Comparison of ENCODE assay signal across 8 cellular contexts in the genomic region with DNA sequence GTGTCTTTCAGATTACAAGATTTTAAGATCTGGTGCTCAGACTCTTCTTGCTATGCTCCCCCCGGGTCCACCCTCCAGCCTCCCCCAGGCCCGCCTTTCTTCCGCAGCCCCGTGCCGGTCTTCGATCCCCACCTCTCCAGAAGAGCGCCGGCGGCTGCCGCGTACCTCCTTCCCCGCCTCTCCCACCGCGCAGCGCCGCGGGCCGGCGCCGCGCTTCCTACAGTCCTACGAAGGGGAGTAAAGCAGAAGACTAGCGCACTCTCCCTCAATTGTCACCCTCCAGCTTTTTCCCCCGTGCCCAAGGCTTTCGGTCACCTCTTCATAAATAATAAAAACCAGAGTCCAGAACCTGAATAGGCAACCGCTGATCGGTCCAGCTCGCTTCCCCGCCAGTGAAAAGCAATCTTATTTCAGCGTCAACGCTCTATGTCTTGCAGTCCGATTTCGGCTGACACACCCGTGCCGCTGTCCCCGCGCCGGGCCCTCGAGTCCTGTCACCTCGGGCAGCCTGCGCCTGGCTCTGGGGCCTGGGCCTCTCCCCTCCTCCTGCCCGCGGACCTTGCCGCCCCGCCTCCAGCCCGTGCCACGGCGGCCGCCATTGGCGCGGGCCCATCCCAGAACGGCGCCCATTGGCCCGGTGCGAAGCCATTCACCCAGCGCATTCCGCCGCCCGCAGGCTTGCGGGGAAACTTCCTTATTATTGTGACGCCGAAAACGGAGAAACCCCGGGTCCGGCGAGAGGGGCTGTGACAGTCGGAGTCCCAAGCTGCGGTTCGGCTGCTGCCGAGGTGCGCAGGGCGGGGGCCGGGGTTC. TPM values are rescaled to one million over a fixed set of nuclear protein-coding genes. Genes with fewer than 3 reads are reported as not detected.
DNase-seq lines count a peak whose midpoint lies in the region; ATAC-seq, FAIRE-seq and TF ChIP-seq lines count a peak whose summit lies in the region.

A gene (plus strand): TSS at position 694 of the 813 bp plus-strand sequence. CDS start 13,344 bp downstream, outside the sequence.

- peak within 1 kb of the TSS; percentile 76 for H3K4me2 ChIP-seq in mammary epithelial cell (ENCODE audit: insufficient read depth, low read depth, low read length)

- CTCF ChIA-PET in WTC11 (lab: Charles Lee) (interaction anchor here (0.6 to 3.4 kb wide), 5 partner anchors 12 to 77 kb away, joined by 3 to 18 read pairs (median 7); no protein-coding TSS in a partner anchor), mammary epithelial cell (lab: Charles Lee; ENCODE audit: low non-redundant PET) (interaction anchor here (1.1 kb wide), 1 partner anchor 67 kb away, joined by 3 read pairs; no protein-coding TSS in a partner anchor)

- intact Hi-C loops in mammary epithelial cell (cut with micrococcal nuclease): loop anchor here (1.0 to 2.0 kb wide), 2 partner anchors 31 to 53 kb away; no protein-coding TSS in a partner anchor

- dilution Hi-C loops in mammary epithelial cell (cut with HindIII; ENCODE audit: low sequenced_read_pairs): no loop called here

- DNase-seq in ACHN (peak; percentile 80), NCI-H2196 (lab: John Stamatoyannopoulos, UW; ENCODE audit: unreplicated experiment) (peak; percentile 65), WTC11 (ENCODE audit: low spot score) (peak; percentile 89), mammary epithelial cell (peak; percentile 87), iPS-NIHi11 (ENCODE audit: low spot score) (peak; percentile 96), small intestine (peak; percentile 92)

- H3K79me2 ChIP-seq in mammary epithelial cell (ENCODE audit: insufficient read depth, low read length): peaks cover 37% of the 10 kb centered on the region

- H3K9me3 ChIP-seq in mammary epithelial cell (replicated peaks; ENCODE audit: insufficient read depth, low read length) (no peaks in the 10 kb centered on the region), small intestine (ENCODE audit: control insufficient read depth, low read depth) (no peaks in the 10 kb centered on the region)

- peak within 1 kb of the TSS; percentile 89 for H2AFZ ChIP-seq in mammary epithelial cell (ENCODE audit: low read depth, low read length)

- peak within 1 kb of the TSS; percentile 81 for H3K4me3 Mint-ChIP-seq in WTC11

- H3K27ac ChIP-seq in mammary epithelial cell (ENCODE audit: insufficient read depth, low read depth, low read length) (peak within 1 kb of the TSS; percentile 87), small intestine (ENCODE audit: low read depth in 1 of 2, low read length in 1 of 2) (peak within 1 kb of the TSS; percentile 88 to 96)

- ATAC-seq in GM18867 (IDR thresholded peaks at IDR 0.05; ENCODE audit: unreplicated experiment): peak; percentile 94
- ATAC-seq in HG03103 (IDR thresholded peaks at IDR 0.05; ENCODE audit: low read depth, unreplicated experiment): peak; percentile 94
- peak; percentile 97 for ATAC-seq in WTC11

- FAIRE-seq in small intestine (lab: Jason Lieb, UNC): no peak

- in situ Hi-C loops in ACHN (cut with HindIII; ENCODE audit: low pct_ligation_motif_present, low pct_unique_long_range_greater_than_20kb, low sequenced_read_pairs): no loop called here
- in situ Hi-C loops in mammary epithelial cell (cut with MboI; ENCODE audit: low sequenced_read_pairs in 2 of 2): no loop called here

- H3K4me1 Mint-ChIP-seq in WTC11: peaks cover 13% of the 10 kb centered on the region

- H3K27me3 Mint-ChIP-seq in WTC11 (ENCODE audit: low read depth): peaks cover 67% of the 10 kb centered on the region

- H3K9me3 Mint-ChIP-seq in WTC11: no peaks in the 10 kb centered on the region

- POLR2A ChIA-PET in WTC11 (lab: Charles Lee): interaction anchor here (0.6 kb wide), 1 partner anchor 1501 kb away, joined by 9 read pairs; no protein-coding TSS in a partner anchor

- H3K27ac Mint-ChIP-seq in WTC11: no peak within 1 kb of the TSS

- no peaks in the 10 kb centered on the region for H3K27me3 ChIP-seq in mammary epithelial cell (ENCODE audit: insufficient read depth, low read length)
- no peaks in the 10 kb centered on the region for H3K27me3 ChIP-seq in small intestine (ENCODE audit: control insufficient read depth in 2 of 2, insufficient read depth in 2 of 2, low read length in 2 of 2)

- H3K9ac ChIP-seq in mammary epithelial cell (ENCODE audit: insufficient read depth, low read length): peak within 1 kb of the TSS; percentile 94

- H3K36me3 ChIP-seq in mammary epithelial cell (ENCODE audit: insufficient read depth, low read length) (no peaks in the 10 kb centered on the region), small intestine (ENCODE audit: control insufficient read depth in 2 of 2, insufficient read depth in 2 of 2, low read length in 2 of 2) (peaks cover 0 to 4% of the 10 kb centered on the region in 2 donors)

- H3K4me1 ChIP-seq in mammary epithelial cell (ENCODE audit: insufficient read depth, low read length) (peaks cover 13% of the 10 kb centered on the region), small intestine (ENCODE audit: control insufficient read depth in 2 of 2, insufficient read depth in 1 of 2, low read depth in 1 of 2, low read length in 1 of 2) (no peaks in the 10 kb centered on the region)

- H3K36me3 Mint-ChIP-seq in WTC11: no peaks in the 10 kb centered on the region

- no peak for TF ChIP-seq CTCF in WTC11 (IDR thresholded peaks at IDR 0.05)
- TF ChIP-seq CTCF in mammary epithelial cell (conservative IDR thresholded peaks at IDR 0.05 in 1 of 2, IDR thresholded peaks at IDR 0.05 in 1 of 2; ENCODE audit: extremely low read depth in 1 of 2, insufficient read depth in 1 of 2, low read depth in 1 of 2, low read length in 2 of 2): no peak

- H3K4me3 ChIP-seq in mammary epithelial cell (replicated peaks in 1 of 3; ENCODE audit: insufficient read depth in 1 of 3, low read depth in 2 of 3, low read length in 3 of 3) (peak within 1 kb of the TSS; percentile 77 to 90 (median 81)), small intestine (ENCODE audit: low read depth in 1 of 2, low read length in 2 of 2) (peak within 1 kb of the TSS; percentile 85 to 93)

- BruUV-seq in mammary epithelial cell (replicated peaks; lab: Mats Ljungman, UMichigan): no TSS peak

- 2% methylated on average over 16 of the region's 73 CpGs for WGBS in mammary epithelial cell (ENCODE audit: low coverage, missing lambda C conversion rate)
- WGBS in small intestine, 3 donors: 0 to 1% (median 0%) methylated on average over 56 to 73 of the region's 73 CpGs

- H4K20me1 ChIP-seq in mammary epithelial cell (ENCODE audit: insufficient read depth, low read length): no peaks in the 10 kb centered on the region

TF ChIP-seq in WTC11, 78 proteins besides CTCF, POLR2A, EP300 and RAD21:
- TF ChIP-seq SMAD4 (CRISPR knock-in tag; IDR thresholded peaks at IDR 0.05) (no peak), FOXK1 (CRISPR knock-in tag; IDR thresholded peaks at IDR 0.05) (peak; percentile 66), TEAD1 (CRISPR knock-in tag; IDR thresholded peaks at IDR 0.05) (peak; percentile 40; the same call in 1 of the 2 replicates), SMAD3 (CRISPR knock-in tag; IDR thresholded peaks at IDR 0.05; ENCODE audit: borderline replicate concordance) (no peak), ETV6 (CRISPR knock-in tag; IDR thresholded peaks at IDR 0.05) (no peak), NFYB (CRISPR knock-in tag; conservative IDR thresholded peaks at IDR 0.05; ENCODE audit: low read depth) (peak; percentile 93), RORB (CRISPR knock-in tag; IDR thresholded peaks at IDR 0.05) (no peak), HMGA2 (CRISPR knock-in tag; IDR thresholded peaks at IDR 0.05) (no peak)
- TF ChIP-seq, protein P1, sequence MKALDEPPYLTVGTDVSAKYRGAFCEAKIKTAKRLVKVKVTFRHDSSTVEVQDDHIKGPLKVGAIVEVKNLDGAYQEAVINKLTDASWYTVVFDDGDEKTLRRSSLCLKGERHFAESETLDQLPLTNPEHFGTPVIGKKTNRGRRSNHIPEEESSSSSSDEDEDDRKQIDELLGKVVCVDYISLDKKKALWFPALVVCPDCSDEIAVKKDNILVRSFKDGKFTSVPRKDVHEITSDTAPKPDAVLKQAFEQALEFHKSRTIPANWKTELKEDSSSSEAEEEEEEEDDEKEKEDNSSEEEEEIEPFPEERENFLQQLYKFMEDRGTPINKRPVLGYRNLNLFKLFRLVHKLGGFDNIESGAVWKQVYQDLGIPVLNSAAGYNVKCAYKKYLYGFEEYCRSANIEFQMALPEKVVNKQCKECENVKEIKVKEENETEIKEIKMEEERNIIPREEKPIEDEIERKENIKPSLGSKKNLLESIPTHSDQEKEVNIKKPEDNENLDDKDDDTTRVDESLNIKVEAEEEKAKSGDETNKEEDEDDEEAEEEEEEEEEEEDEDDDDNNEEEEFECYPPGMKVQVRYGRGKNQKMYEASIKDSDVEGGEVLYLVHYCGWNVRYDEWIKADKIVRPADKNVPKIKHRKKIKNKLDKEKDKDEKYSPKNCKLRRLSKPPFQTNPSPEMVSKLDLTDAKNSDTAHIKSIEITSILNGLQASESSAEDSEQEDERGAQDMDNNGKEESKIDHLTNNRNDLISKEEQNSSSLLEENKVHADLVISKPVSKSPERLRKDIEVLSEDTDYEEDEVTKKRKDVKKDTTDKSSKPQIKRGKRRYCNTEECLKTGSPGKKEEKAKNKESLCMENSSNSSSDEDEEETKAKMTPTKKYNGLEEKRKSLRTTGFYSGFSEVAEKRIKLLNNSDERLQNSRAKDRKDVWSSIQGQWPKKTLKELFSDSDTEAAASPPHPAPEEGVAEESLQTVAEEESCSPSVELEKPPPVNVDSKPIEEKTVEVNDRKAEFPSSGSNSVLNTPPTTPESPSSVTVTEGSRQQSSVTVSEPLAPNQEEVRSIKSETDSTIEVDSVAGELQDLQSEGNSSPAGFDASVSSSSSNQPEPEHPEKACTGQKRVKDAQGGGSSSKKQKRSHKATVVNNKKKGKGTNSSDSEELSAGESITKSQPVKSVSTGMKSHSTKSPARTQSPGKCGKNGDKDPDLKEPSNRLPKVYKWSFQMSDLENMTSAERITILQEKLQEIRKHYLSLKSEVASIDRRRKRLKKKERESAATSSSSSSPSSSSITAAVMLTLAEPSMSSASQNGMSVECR (CRISPR knock-in tag; IDR thresholded peaks at IDR 0.05; ENCODE audit: borderline replicate concordance): peak; percentile 51; the same call in 1 of the 2 replicates
- TF ChIP-seq, protein P2, sequence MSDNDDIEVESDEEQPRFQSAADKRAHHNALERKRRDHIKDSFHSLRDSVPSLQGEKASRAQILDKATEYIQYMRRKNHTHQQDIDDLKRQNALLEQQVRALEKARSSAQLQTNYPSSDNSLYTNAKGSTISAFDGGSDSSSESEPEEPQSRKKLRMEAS (CRISPR knock-in tag; IDR thresholded peaks at IDR 0.05): 0 out of 2 replicates have a peak, but pooled peaks have one; percentile 46
TF ChIP-seq in WTC11: peak in this region for 5.

RNA-seq across cellular contexts. Expression of the gene that starts here (rescaled TPM):
- total RNA-seq in WTC11 (2021) (5.2 to 6.3 TPM (median 5.5 TPM) in 3 replicates), mammary epithelial cell (10 to 100 TPM; 14.0 to 36.5 TPM)
- polyA plus RNA-seq in mammary epithelial cell (12.3 TPM), small intestine (10 to 100 TPM in 1 of 3 donors, 1 to 10 TPM in 2; 6.6 to 12.7 (median 8.5) TPM)
- 24.9 TPM for polyA minus RNA-seq in mammary epithelial cell

Comparison
In these comparisons a context has a peak if more than half of its experiments do, and no peak if none do; other contexts are left out.
1. Peak in every context shown above with its lines: DNase-seq, ATAC-seq, H3K4me3 ChIP-seq and H3K27ac ChIP-seq.